In the genomic region with DNA sequence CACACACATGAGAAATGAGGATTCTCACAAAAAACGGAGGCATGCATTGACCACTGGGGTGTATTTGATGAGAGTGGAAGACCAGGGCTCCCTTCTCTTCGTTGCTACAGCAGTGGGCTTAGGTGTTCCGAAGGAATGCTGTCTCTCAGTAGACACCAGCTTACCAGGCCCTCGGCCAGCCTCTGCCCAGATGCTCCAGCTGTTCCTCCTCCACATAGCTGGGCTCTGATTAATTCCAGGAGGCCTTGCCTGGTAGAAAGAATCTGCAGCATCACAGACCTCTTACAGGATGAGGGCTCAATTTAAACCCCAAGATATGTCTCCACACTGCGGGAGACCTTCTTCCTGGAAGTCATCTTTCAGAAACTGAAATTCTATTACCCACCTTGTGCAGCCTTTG, we compare ENCODE assay signal across 25 cellular contexts.
"Had no signal": no experiment of that assay in that cellular context is flagged by ENCODE, and none has a peak within 500 bp of the region (broad histone marks: within the 10 kb centered on the region; RNA-seq: fewer than 3 reads in every experiment).

No MANE protein-coding gene starts in this region.

- H3K4me3 Mint-ChIP-seq: activated B cell treated with CpG ODN at 0.5 μM for 24 hours; activated CD8-positive, alpha-beta T cell treated with anti-CD3 and anti-CD28 coated beads for 36 hours; effector memory CD8-positive, alpha-beta T cell; immature natural killer cell; natural killer cell had no signal

- H3K4me3 ChIP-seq: lower lobe of right lung, prostate gland, suprapubic skin, tibial artery had no signal

- H3K4me1 Mint-ChIP-seq: activated B cell treated with CpG ODN at 0.5 μM for 24 hours, immature natural killer cell, natural killer cell had no signal

- H3K27ac ChIP-seq: lower lobe of right lung, prostate gland, suprapubic skin, tibial artery had no signal

- H3K36me3 ChIP-seq: lower lobe of right lung, prostate gland, suprapubic skin, tibial artery had no signal

- H3K27me3 ChIP-seq: suprapubic skin, tibial artery had no signal

- H3K4me1 ChIP-seq: lower lobe of right lung, prostate gland, suprapubic skin, tibial artery had no signal

- ATAC-seq: activated CD8-positive, alpha-beta T cell treated with anti-CD3 and anti-CD28 coated beads for 36 hours; activated naive CD4-positive, alpha-beta T cell treated with anti-CD3 and anti-CD28 coated beads, Interleukin-2, amount 50 U/mL, for 72 hours; effector memory CD8-positive, alpha-beta T cell; left lobe of liver; lower lobe of right lung; natural killer cell had no signal

- H3K9me3 ChIP-seq: lower lobe of right lung, prostate gland, suprapubic skin, tibial artery had no signal

- H3K27ac Mint-ChIP-seq: activated B cell treated with CpG ODN at 0.5 μM for 24 hours; activated CD8-positive, alpha-beta T cell treated with anti-CD3 and anti-CD28 coated beads for 36 hours; activated naive CD4-positive, alpha-beta T cell treated with anti-CD3 and anti-CD28 coated beads, Interleukin-2, amount 50 U/mL, for 72 hours; activated T-helper 2 cell treated with anti-CD3 and anti-CD28 coated beads, Interferon-gamma antibody, Interleukin-2, Interleukin-4, amounts not matched to agents 10 μg/mL and 5 μg/mL and 100 μg/mL, durations not matched to agents 14 hours and 24 hours and 36 hours; effector memory CD8-positive, alpha-beta T cell; immature natural killer cell; natural killer cell had no signal

- DNase-seq: activated B cell treated with CpG ODN at 0.5 μM for 24 hours; activated CD4-positive, alpha-beta T cell treated with anti-CD3 and anti-CD28 coated beads, Interleukin-2, amount 50 U/mL, for 1 hour; activated CD8-positive, alpha-beta T cell treated with anti-CD3 and anti-CD28 coated beads for 36 hours; activated naive CD4-positive, alpha-beta T cell; activated T-cell treated with anti-CD3 and anti-CD28 coated beads, Interleukin-2, amount 50 U/mL, for 48 hours; caudate nucleus; cortex of kidney; effector memory CD8-positive, alpha-beta T cell; head of caudate nucleus; hypothalamus; immature natural killer cell; lower lobe of right lung; mesenchymal stem cell; natural killer cell; retina; stimulated activated CD4-positive, alpha-beta T cell treated with anti-CD3 and anti-CD28 coated beads, Interleukin-15, amount 100 ng/mL, for 24 hours; stimulated activated CD4-positive, alpha-beta T cell treated with anti-CD3 and anti-CD28 coated beads, Interleukin-2, amount 100 ng/mL, for 24 hours; stimulated activated naive CD4-positive, alpha-beta T cell; T-helper 2 cell; tibial artery had no signal
